Comparison of ENCODE assay signal across 15 cellular contexts in genomic region chr10:114367676-114368391, GRCh38. TPM values are rescaled to one million over a fixed set of nuclear protein-coding genes. Genes with fewer than 3 reads are reported as not detected.
DNase-seq lines count a peak whose midpoint lies in the region; TF ChIP-seq lines count a peak whose summit lies in the region.
"Had no signal": no experiment of that assay in that cellular context is flagged by ENCODE, and none has a peak within 500 bp of the region (broad histone marks: within the 10 kb centered on the region; RNA-seq: fewer than 3 reads in every experiment).

No MANE protein-coding gene starts in this region.

- H3K27me3 Mint-ChIP-seq in activated CD4-positive, alpha-beta T cell treated with anti-CD3 and anti-CD28 coated beads, Interleukin-2, amount 10 ng/mL, durations not matched to agents 24 days and 14 days = peaks cover 2% of the 10 kb centered on the region
- no peaks in the 10 kb centered on the region for H3K27me3 Mint-ChIP-seq in chondrocyte (ENCODE audit: low read depth)

- in situ Hi-C loops in astrocyte of the spinal cord (cut with HindIII; ENCODE audit: low sequenced_read_pairs) = no loop called here

- peak overlapping the region in 1 of 2 experiments; percentile 33 for H2BK12ac ChIP-seq in mesenchymal stem cell (ENCODE audit: low read length in 2 of 2)

- peak overlapping the region in 1 of 2 experiments; percentile 52 for H3K18ac ChIP-seq in mesenchymal stem cell (ENCODE audit: low read depth in 1 of 2, low read length in 2 of 2)

- H2AK5ac ChIP-seq in mesenchymal stem cell (ENCODE audit: low read length, severe bottlenecking) = no peak overlapping the region

- peak overlapping the region in 1 of 2 experiments; percentile 89 for H3K4ac ChIP-seq in mesenchymal stem cell (ENCODE audit: low read depth in 1 of 2, low read length in 2 of 2)

- H3K4me1 ChIP-seq in mesenchymal stem cell (ENCODE audit: control insufficient read depth, insufficient read depth, low read depth, low read length) (peaks cover 10% of the 10 kb centered on the region), spleen (peaks cover 0 to 46% (median 25%) of the 10 kb centered on the region in 6 donors)
- H3K4me1 ChIP-seq: lower lobe of right lung had no signal

- H3K4me1 Mint-ChIP-seq in activated CD4-positive, alpha-beta T cell treated with anti-CD3 and anti-CD28 coated beads, Interleukin-2, amount 10 ng/mL, durations not matched to agents 24 days and 14 days = peaks cover 4% of the 10 kb centered on the region
- H3K4me1 Mint-ChIP-seq in chondrocyte (ENCODE audit: low read depth) = peaks cover 21% of the 10 kb centered on the region

- no peaks in the 10 kb centered on the region for H3K36me3 ChIP-seq in mesenchymal stem cell (ENCODE audit: control insufficient read depth in 1 of 2, insufficient read depth in 2 of 2, low read depth in 1 of 2, low read length in 2 of 2)
- H3K36me3 ChIP-seq in spleen = peaks cover 0 to 4% (median 0%) of the 10 kb centered on the region in 6 donors
- H3K36me3 ChIP-seq: lower lobe of right lung, SJSA1 had no signal

- no peaks in the 10 kb centered on the region for H3K36me3 Mint-ChIP-seq in activated CD4-positive, alpha-beta T cell treated with anti-CD3 and anti-CD28 coated beads, Interleukin-2, amount 10 ng/mL, durations not matched to agents 24 days and 14 days (ENCODE audit: low read depth)
- H3K36me3 Mint-ChIP-seq in chondrocyte (ENCODE audit: low read depth) = no peaks in the 10 kb centered on the region

- H3K23ac ChIP-seq in mesenchymal stem cell (ENCODE audit: low read length in 2 of 2) = no peak overlapping the region

- TF ChIP-seq CTCF in astrocyte of the spinal cord (IDR thresholded peaks at IDR 0.05; ENCODE audit: low read depth, low read length) (no peak), spleen (IDR thresholded peaks at IDR 0.05 in 8 of 11, conservative IDR thresholded peaks at IDR 0.05 in 3 of 11) (no peak), chondrocyte (IDR thresholded peaks at IDR 0.05) (no peak)

- no peak overlapping the region for H3K14ac ChIP-seq in mesenchymal stem cell (ENCODE audit: low read length in 2 of 2)

- H3K4me3 ChIP-seq in astrocyte of the spinal cord (ENCODE audit: low read depth, low read length) (no peak overlapping the region), mesenchymal stem cell (ENCODE audit: insufficient read depth in 1 of 2, low read depth in 1 of 2, low read length in 2 of 2) (no peak overlapping the region), spleen (no peak overlapping the region)
- H3K4me3 ChIP-seq: lower lobe of right lung, SJSA1 had no signal

- H3K27ac Mint-ChIP-seq in activated CD4-positive, alpha-beta T cell treated with anti-CD3 and anti-CD28 coated beads, Interleukin-2, amount 10 ng/mL, durations not matched to agents 24 days and 14 days = no peak overlapping the region
- no peak overlapping the region for H3K27ac Mint-ChIP-seq in chondrocyte (ENCODE audit: unreplicated experiment)

- H3K27me3 ChIP-seq in mesenchymal stem cell (ENCODE audit: control insufficient read depth in 1 of 2, insufficient read depth in 1 of 2, low read length in 2 of 2) (peaks cover 0 to 13% of the 10 kb centered on the region in 2 experiments), spleen (replicated peaks in 1 of 7) (no peaks in the 10 kb centered on the region)
- H3K27me3 ChIP-seq: SJSA1 had no signal

- no peak overlapping the region for H4K8ac ChIP-seq in mesenchymal stem cell (ENCODE audit: low read length)

- no peak for TF ChIP-seq POLR2A in spleen (IDR thresholded peaks at IDR 0.05)

- H3K4me3 Mint-ChIP-seq in activated CD4-positive, alpha-beta T cell treated with anti-CD3 and anti-CD28 coated beads, Interleukin-2, amount 10 ng/mL, durations not matched to agents 24 days and 14 days = no peak overlapping the region
- H3K4me3 Mint-ChIP-seq in chondrocyte (ENCODE audit: unreplicated experiment) = no peak overlapping the region

- H2BK120ac ChIP-seq in mesenchymal stem cell (ENCODE audit: low read depth, low read length) = no peak overlapping the region

- no peak overlapping the region for H2AFZ ChIP-seq in mesenchymal stem cell (ENCODE audit: low read depth, low read length)

- no peak overlapping the region for H2BK15ac ChIP-seq in mesenchymal stem cell (ENCODE audit: low read depth, poor library complexity, severe bottlenecking)

- peak; percentile 31 for DNase-seq in HT-29 (ENCODE audit: low spot score)
- peak; percentile 32 for DNase-seq in astrocyte of the spinal cord (ENCODE audit: low read depth, low spot score)
- peak; percentile 90 for DNase-seq in mesenchymal stem cell
- DNase-seq in spleen = no peak
- DNase-seq in COLO668 (lab: John Stamatoyannopoulos, UW; ENCODE audit: unreplicated experiment) = no peak
- no peak for DNase-seq in activated CD4-positive, alpha-beta T cell treated with anti-CD3 and anti-CD28 coated beads, Interleukin-2, amount 10 ng/mL, durations not matched to agents 24 days and 14 days
- DNase-seq in chondrocyte (ENCODE audit: low spot score) = no peak
- no peak for DNase-seq in GM19238 (ENCODE audit: insufficient read length, low spot score)
- DNase-seq: caudate nucleus; DMS79 treated with DMSO at 0.1 percent for 48 hours; hypothalamus; lower lobe of right lung; NCI-H526 treated with DMSO at 0.1 percent for 48 hours; stimulated activated CD4-positive, alpha-beta T cell treated with anti-CD3 and anti-CD28 coated beads, Interleukin-2, amount 100 ng/mL, for 24 hours had no signal

- intact Hi-C loops in spleen (cut with DNase I; ENCODE audit: low total_unique reads) = no loop called here
- intact Hi-C loops in activated CD4-positive, alpha-beta T cell treated with anti-CD3 and anti-CD28 coated beads, Interleukin-2, amount 10 ng/mL, durations not matched to agents 24 days and 14 days (cut with micrococcal nuclease) = no loop called here

- H3K79me1 ChIP-seq in mesenchymal stem cell (replicated peaks; ENCODE audit: low read length, poor library complexity, severe bottlenecking) = no peaks in the 10 kb centered on the region

- WGBS in mesenchymal stem cell = 37% methylated on average over 9 of the region's 9 CpGs
- WGBS in spleen, 5 donors = 65 to 82% (median 78%) methylated on average over 9 of the region's 9 CpGs

- H3K9me3 Mint-ChIP-seq in activated CD4-positive, alpha-beta T cell treated with anti-CD3 and anti-CD28 coated beads, Interleukin-2, amount 10 ng/mL, durations not matched to agents 24 days and 14 days = no peaks in the 10 kb centered on the region
- H3K9me3 Mint-ChIP-seq in chondrocyte (ENCODE audit: low read depth) = peaks cover 4% of the 10 kb centered on the region

- no peak overlapping the region for H2BK5ac ChIP-seq in mesenchymal stem cell (ENCODE audit: low read depth, low read length, poor library complexity, severe bottlenecking)

- H3K4me2 ChIP-seq in mesenchymal stem cell (ENCODE audit: low read length, poor library complexity, severe bottlenecking) = no peak overlapping the region

- H3K9me3 ChIP-seq in mesenchymal stem cell (ENCODE audit: control insufficient read depth, low read length) = no peaks in the 10 kb centered on the region
- H3K9me3 ChIP-seq in spleen = no peaks in the 10 kb centered on the region
- H3K9me3 ChIP-seq: lower lobe of right lung, SJSA1 had no signal

- no peak overlapping the region for H4K91ac ChIP-seq in mesenchymal stem cell (ENCODE audit: low read length)

- H3K9ac ChIP-seq in mesenchymal stem cell (ENCODE audit: low read length) = no peak overlapping the region

- H3K27ac ChIP-seq in mesenchymal stem cell (ENCODE audit: low read length, poor library complexity, severe bottlenecking) = peak overlapping the region; percentile 82
- peak overlapping the region in 6 of 8 donors; percentile 36 to 82 (median 52) for H3K27ac ChIP-seq in spleen
- H3K27ac ChIP-seq: lower lobe of right lung, SJSA1 had no signal

RNA-seq across cellular contexts. Expression of gene AFAP1L2, which starts 36.5 kb away (rescaled TPM):
- 13.9 and 18.1 TPM in 2 replicates for total RNA-seq in HT-29 (2014; rRNA removed; shearing (Covaris generic))
- 60.2 TPM for polyA plus RNA-seq in mesenchymal stem cell (2013, experiment 1 of 2)
- 57.6 TPM for polyA plus RNA-seq in mesenchymal stem cell (2013, experiment 2 of 2)
- total RNA-seq in spleen (100 to 1,000 TPM; 119 to 273 (median 191) TPM), chondrocyte (1.6 to 2.9 TPM (median 1.8 TPM) in 3 replicates)
- polyA plus RNA-seq in spleen = 10 to 100 TPM; 18.3 to 71.5 (median 19.3) TPM
- 3.6 and 3.9 TPM in 2 replicates for total RNA-seq in activated CD4-positive, alpha-beta T cell treated with anti-CD3 and anti-CD28 coated beads, Interleukin-2, amount 10 ng/mL, durations not matched to agents 24 days and 14 days

Comparison
In these comparisons a context has a peak if more than half of its experiments do, and no peak if none do; other contexts are left out.
1. DNase-seq: peak in HT-29 (single experiment), astrocyte of the spinal cord (single experiment) and mesenchymal stem cell (single experiment); none in spleen (single experiment), COLO668 (single experiment), activated CD4-positive, alpha-beta T cell treated with anti-CD3 and anti-CD28 coated beads, Interleukin-2, amount 10 ng/mL, durations not matched to agents 24 days and 14 days (single experiment), chondrocyte (single experiment) and GM19238 (single experiment).